Comparison of ENCODE assay signal across 1 cellular context in genomic region chr14:76236172-76237130, GRCh38.
TF ChIP-seq lines count a peak whose summit lies in the region.

No MANE protein-coding gene starts in this region.

TF ChIP-seq in GM12878, 131 proteins besides CTCF, POLR2A, EP300 and RAD21 (continued from another document and continues in another):
- TF ChIP-seq ZBED1 (IDR thresholded peaks at IDR 0.05; ENCODE audit: borderline replicate concordance) = no peak; the same call in 1 of the 2 replicates
- peak; percentile 68; the same call in 1 of the 2 replicates for TF ChIP-seq IRF4 (IDR thresholded peaks at IDR 0.05; ENCODE audit: low read depth, low read length)
- TF ChIP-seq, protein P1, sequence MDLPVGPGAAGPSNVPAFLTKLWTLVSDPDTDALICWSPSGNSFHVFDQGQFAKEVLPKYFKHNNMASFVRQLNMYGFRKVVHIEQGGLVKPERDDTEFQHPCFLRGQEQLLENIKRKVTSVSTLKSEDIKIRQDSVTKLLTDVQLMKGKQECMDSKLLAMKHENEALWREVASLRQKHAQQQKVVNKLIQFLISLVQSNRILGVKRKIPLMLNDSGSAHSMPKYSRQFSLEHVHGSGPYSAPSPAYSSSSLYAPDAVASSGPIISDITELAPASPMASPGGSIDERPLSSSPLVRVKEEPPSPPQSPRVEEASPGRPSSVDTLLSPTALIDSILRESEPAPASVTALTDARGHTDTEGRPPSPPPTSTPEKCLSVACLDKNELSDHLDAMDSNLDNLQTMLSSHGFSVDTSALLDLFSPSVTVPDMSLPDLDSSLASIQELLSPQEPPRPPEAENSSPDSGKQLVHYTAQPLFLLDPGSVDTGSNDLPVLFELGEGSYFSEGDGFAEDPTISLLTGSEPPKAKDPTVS (IDR thresholded peaks at IDR 0.05; ENCODE audit: low read depth, low read length) = no peak
- TF ChIP-seq HDAC2 (IDR thresholded peaks at IDR 0.05) = no peak
- no peak for TF ChIP-seq SREBF1 (IDR thresholded peaks at IDR 0.05; ENCODE audit: low read length)
- peak; percentile 92 for TF ChIP-seq DPF2 (IDR thresholded peaks at IDR 0.05)
- peak; percentile 72; the same call in 1 of the 2 replicates for TF ChIP-seq JUNB (IDR thresholded peaks at IDR 0.05)
- TF ChIP-seq PRDM15 (CRISPR knock-in tag; IDR thresholded peaks at IDR 0.05) = no peak
- TF ChIP-seq BCL3 (IDR thresholded peaks at IDR 0.05; ENCODE audit: borderline replicate concordance, insufficient read depth, low read depth, low read length, poor library complexity, severe bottlenecking) = no peak
- TF ChIP-seq CHD2 (IDR thresholded peaks at IDR 0.05; ENCODE audit: borderline replicate concordance, low read depth, low read length) = no peak
- no peak for TF ChIP-seq HCFC1 (IDR thresholded peaks at IDR 0.05; ENCODE audit: low read length)
- TF ChIP-seq ATF7 (IDR thresholded peaks at IDR 0.05; ENCODE audit: low read depth) = peak; percentile 75
- no peak for TF ChIP-seq CBX3 (IDR thresholded peaks at IDR 0.05; ENCODE audit: borderline replicate concordance, low read depth)
- no peak for TF ChIP-seq POU2F2 (IDR thresholded peaks at IDR 0.05; ENCODE audit: borderline replicate concordance, low read depth, low read length)
- no peak for TF ChIP-seq KAT2A (conservative IDR thresholded peaks at IDR 0.05; ENCODE audit: control insufficient read depth, low read depth, low read length)
- TF ChIP-seq SIX5 (IDR thresholded peaks at IDR 0.05; ENCODE audit: low read depth, low read length, severe bottlenecking) = no peak
- TF ChIP-seq BRCA1 (IDR thresholded peaks at IDR 0.05; ENCODE audit: low read depth, low read length) = no peak
- no peak for TF ChIP-seq ESRRA (IDR thresholded peaks at IDR 0.05; ENCODE audit: low read length)
- TF ChIP-seq NR2C2 (IDR thresholded peaks at IDR 0.05; ENCODE audit: borderline replicate concordance, control insufficient read depth, insufficient read length, low read depth) = no peak
- TF ChIP-seq ZNF622 (IDR thresholded peaks at IDR 0.05) = no peak
- TF ChIP-seq ZNF217 (IDR thresholded peaks at IDR 0.05) = peak; percentile 67; the same call in 1 of the 2 replicates
- TF ChIP-seq, protein P2, sequence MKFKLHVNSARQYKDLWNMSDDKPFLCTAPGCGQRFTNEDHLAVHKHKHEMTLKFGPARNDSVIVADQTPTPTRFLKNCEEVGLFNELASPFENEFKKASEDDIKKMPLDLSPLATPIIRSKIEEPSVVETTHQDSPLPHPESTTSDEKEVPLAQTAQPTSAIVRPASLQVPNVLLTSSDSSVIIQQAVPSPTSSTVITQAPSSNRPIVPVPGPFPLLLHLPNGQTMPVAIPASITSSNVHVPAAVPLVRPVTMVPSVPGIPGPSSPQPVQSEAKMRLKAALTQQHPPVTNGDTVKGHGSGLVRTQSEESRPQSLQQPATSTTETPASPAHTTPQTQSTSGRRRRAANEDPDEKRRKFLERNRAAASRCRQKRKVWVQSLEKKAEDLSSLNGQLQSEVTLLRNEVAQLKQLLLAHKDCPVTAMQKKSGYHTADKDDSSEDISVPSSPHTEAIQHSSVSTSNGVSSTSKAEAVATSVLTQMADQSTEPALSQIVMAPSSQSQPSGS (IDR thresholded peaks at IDR 0.05; ENCODE audit: low read length) = peak; percentile 89
- 0 out of 2 replicates have a peak, but pooled peaks have one; percentile 19 for TF ChIP-seq ZNF687 (IDR thresholded peaks at IDR 0.05)
- no peak for TF ChIP-seq SUPT20H (IDR thresholded peaks at IDR 0.05; ENCODE audit: borderline replicate concordance, control insufficient read depth, low read depth, low read length)
- peak; percentile 97 for TF ChIP-seq SPI1 (IDR thresholded peaks at IDR 0.05; ENCODE audit: borderline replicate concordance, insufficient read depth, low read depth, low read length)
- TF ChIP-seq ASH2L (IDR thresholded peaks at IDR 0.05; ENCODE audit: borderline replicate concordance, low read depth) = no peak
- no peak for TF ChIP-seq SMC3 (IDR thresholded peaks at IDR 0.05; ENCODE audit: borderline replicate concordance, low read length)
- TF ChIP-seq CHD1 (IDR thresholded peaks at IDR 0.05; ENCODE audit: low read depth, low read length) = no peak
- TF ChIP-seq SMAD1 (IDR thresholded peaks at IDR 0.05; ENCODE audit: low read depth, partially characterized antibody) = no peak
- no peak; the same call in none of the 2 replicates for TF ChIP-seq MLLT1 (IDR thresholded peaks at IDR 0.05)
- TF ChIP-seq HDGF (IDR thresholded peaks at IDR 0.05) = no peak
- peak; percentile 88 for TF ChIP-seq NFIC (IDR thresholded peaks at IDR 0.05; ENCODE audit: low read depth, low read length)
- no peak for TF ChIP-seq SUZ12 (IDR thresholded peaks at IDR 0.05; ENCODE audit: unreplicated experiment)
- TF ChIP-seq SREBF2 (IDR thresholded peaks at IDR 0.05; ENCODE audit: low read length) = no peak
- peak; percentile 5 for TF ChIP-seq SP1 (IDR thresholded peaks at IDR 0.05; ENCODE audit: low read depth, low read length)
- TF ChIP-seq CUX1 (IDR thresholded peaks at IDR 0.05; ENCODE audit: insufficient replicate concordance, low read depth, low read length) = peak; percentile 68
- no peak for TF ChIP-seq STAT1 (conservative IDR thresholded peaks at IDR 0.05)
- TF ChIP-seq TCF7 (IDR thresholded peaks at IDR 0.05; ENCODE audit: borderline replicate concordance) = no peak
- TF ChIP-seq SIN3A (IDR thresholded peaks at IDR 0.05; ENCODE audit: low read depth, low read length) = no peak
- no peak for TF ChIP-seq NFXL1 (IDR thresholded peaks at IDR 0.05; ENCODE audit: borderline replicate concordance)
- TF ChIP-seq MYB (IDR thresholded peaks at IDR 0.05; ENCODE audit: borderline replicate concordance, low read depth, low read length) = no peak
